Comparison of ENCODE assay signal across 19 cellular contexts in genomic region chr18:37395631-37396030, GRCh38.
"Had no signal": no experiment of that assay in that cellular context is flagged by ENCODE, and none has a peak within 500 bp of the region (broad histone marks: within the 10 kb centered on the region; RNA-seq: fewer than 3 reads in every experiment).

No MANE protein-coding gene starts in this region.

- DNase-seq: effector CD4-positive, alpha-beta T cell; foreskin melanocyte; heart left ventricle; hippocampal formation; mammary epithelial cell; mucosa of descending colon; naive thymus-derived CD8-positive, alpha-beta T cell; sigmoid colon; stimulated activated CD4-positive, alpha-beta T cell treated with anti-CD3 and anti-CD28 coated beads, Interleukin-12 subunit alpha, Interleukin-12 subunit beta, amount 100 ng/mL, for 4 hours; stimulated activated naive CD8-positive, alpha-beta T cell treated with anti-CD3 and anti-CD28 coated beads, Interleukin-15, Interleukin-2, amounts not matched to agents 100 U/mL and 50 U/mL, for 24 hours; tibial artery; upper lobe of right lung had no signal

- H3K9me3 Mint-ChIP-seq: naive thymus-derived CD8-positive, alpha-beta T cell had no signal

- H3K9me3 ChIP-seq: heart left ventricle, mucosa of descending colon, neutrophil, right atrium auricular region, sigmoid colon, suprapubic skin, tibial artery, upper lobe of right lung, vagina had no signal

- H3K36me3 Mint-ChIP-seq: naive thymus-derived CD8-positive, alpha-beta T cell had no signal

- ATAC-seq: heart left ventricle; left lobe of liver; mucosa of descending colon; naive thymus-derived CD8-positive, alpha-beta T cell; stimulated activated naive CD8-positive, alpha-beta T cell treated with anti-CD3 and anti-CD28 coated beads, Interleukin-15, Interleukin-2, amounts not matched to agents 100 U/mL and 50 U/mL, for 24 hours; upper lobe of right lung had no signal

- H3K4me3 ChIP-seq: coronary artery, heart left ventricle, mucosa of descending colon, right atrium auricular region, sigmoid colon, skin epidermis, suprapubic skin, tibial artery, upper lobe of right lung, vagina had no signal

- H3K27ac ChIP-seq: coronary artery, heart left ventricle, neutrophil, right atrium auricular region, sigmoid colon, skin epidermis, suprapubic skin, tibial artery, upper lobe of right lung had no signal

- H3K36me3 ChIP-seq: heart left ventricle, neutrophil, right atrium auricular region, sigmoid colon, suprapubic skin, tibial artery, upper lobe of right lung, vagina had no signal

- H3K27me3 ChIP-seq: right atrium auricular region, vagina had no signal
